33 cellular contexts compared by ENCODE assay signal in genomic region chr7:110371709-110372108, GRCh38.
"Had no signal": no experiment of that assay in that cellular context is flagged by ENCODE, and none has a peak within 500 bp of the region (broad histone marks: within the 10 kb centered on the region; RNA-seq: fewer than 3 reads in every experiment).

No MANE protein-coding gene starts in this region.

- H3K27me3 ChIP-seq: ascending aorta, breast epithelium, cardiac muscle cell, colonic mucosa, esophagus squamous epithelium, gastroesophageal sphincter had no signal

- H3K9me3 ChIP-seq: ascending aorta, breast epithelium, colonic mucosa, esophagus squamous epithelium, gastroesophageal sphincter had no signal

- H3K4me1 ChIP-seq: ascending aorta, breast epithelium, colonic mucosa, esophagus squamous epithelium, gastroesophageal sphincter had no signal

- H3K27ac ChIP-seq: ascending aorta, breast epithelium, cardiac muscle cell, colonic mucosa, epithelial cell of prostate, esophagus squamous epithelium, gastroesophageal sphincter, WERI-Rb-1 had no signal

- DNase-seq: activated B cell treated with CpG ODN at 0.5 μM for 24 hours; activated CD4-positive, alpha-beta T cell treated with anti-CD3 and anti-CD28 coated beads for 48 hours; activated CD4-positive, alpha-beta T cell treated with anti-CD3 and anti-CD28 coated beads, Interleukin-2, amount 50 U/mL, for 1 hour; activated CD4-positive, alpha-beta T cell treated with anti-CD3 and anti-CD28 coated beads, Interleukin-2, amount 50 U/mL, for 48 hours; activated CD8-positive, alpha-beta memory T cell treated with anti-CD3 and anti-CD28 coated beads, Interleukin-2, amount 10 ng/mL, durations not matched to agents 7 days and 5 days; activated CD8-positive, alpha-beta memory T cell treated with anti-CD3 and anti-CD28 coated beads, Interleukin-2, amount 50 U/mL, for 48 hours; activated CD8-positive, alpha-beta T cell treated with anti-CD3 and anti-CD28 coated beads, Interleukin-2, amount 10 ng/mL, durations not matched to agents 7 days and 5 days; activated gamma-delta T cell; activated naive CD4-positive, alpha-beta T cell; activated naive CD4-positive, alpha-beta T cell treated with anti-CD3 and anti-CD28 coated beads, Interleukin-2, amount 10 ng/mL, durations not matched to agents 7 days and 5 days; activated naive CD8-positive, alpha-beta T cell treated with anti-CD3 and anti-CD28 coated beads, Interleukin-2, amount 10 ng/mL, durations not matched to agents 7 days and 5 days; activated T-cell treated with anti-CD3 and anti-CD28 coated beads for 4 hours; activated T-cell treated with anti-CD3 and anti-CD28 coated beads, Interleukin-2, amount 50 U/mL, for 24 hours; activated T-cell treated with anti-CD3 and anti-CD28 coated beads, Interleukin-2, amount 50 U/mL, for 72 hours; central memory CD4-positive, alpha-beta T cell; cerebellar nuclear complex; colonic mucosa; effector CD8-positive, alpha-beta T cell; esophagus squamous epithelium; foreskin melanocyte; T-helper 1 cell; T-helper 17 cell; T1000; WERI-Rb-1 had no signal

- H3K9me3 Mint-ChIP-seq: activated T-cell treated with anti-CD3 and anti-CD28 coated beads, Interleukin-2, amount 50 U/mL, for 24 hours; T-helper 2 cell treated with Interferon-gamma antibody and Interleukin-4, amounts not matched to agents 5 μg/mL and 100 μg/mL, for 36 hours had no signal

- H3K4me3 Mint-ChIP-seq: activated B cell treated with CpG ODN at 0.5 μM for 24 hours; activated CD8-positive, alpha-beta memory T cell treated with anti-CD3 and anti-CD28 coated beads, Interleukin-2, amount 10 ng/mL, durations not matched to agents 7 days and 5 days; activated CD8-positive, alpha-beta T cell treated with anti-CD3 and anti-CD28 coated beads, Interleukin-2, amount 10 ng/mL, durations not matched to agents 7 days and 5 days; activated naive CD4-positive, alpha-beta T cell treated with anti-CD3 and anti-CD28 coated beads, Interleukin-2, amount 10 ng/mL, durations not matched to agents 7 days and 5 days; activated naive CD8-positive, alpha-beta T cell treated with anti-CD3 and anti-CD28 coated beads, Interleukin-2, amount 10 ng/mL, durations not matched to agents 7 days and 5 days; activated T-cell treated with anti-CD3 and anti-CD28 coated beads, Interleukin-2, amount 50 U/mL, for 24 hours; activated T-cell treated with anti-CD3 and anti-CD28 coated beads, Interleukin-2, amount 50 U/mL, for 72 hours; brain; T-helper 17 cell; T-helper 2 cell treated with Interferon-gamma antibody and Interleukin-4, amounts not matched to agents 5 μg/mL and 100 μg/mL, for 36 hours had no signal

- H3K27me3 Mint-ChIP-seq: activated B cell treated with CpG ODN at 0.5 μM for 24 hours; activated CD8-positive, alpha-beta memory T cell treated with anti-CD3 and anti-CD28 coated beads, Interleukin-2, amount 10 ng/mL, durations not matched to agents 7 days and 5 days; activated naive CD4-positive, alpha-beta T cell treated with anti-CD3 and anti-CD28 coated beads, Interleukin-2, amount 10 ng/mL, durations not matched to agents 7 days and 5 days; activated naive CD8-positive, alpha-beta T cell treated with anti-CD3 and anti-CD28 coated beads, Interleukin-2, amount 10 ng/mL, durations not matched to agents 7 days and 5 days; activated T-cell treated with anti-CD3 and anti-CD28 coated beads, Interleukin-2, amount 50 U/mL, for 24 hours; T-helper 17 cell had no signal

- ATAC-seq: activated CD4-positive, CD25-positive, alpha-beta regulatory T cell treated with anti-CD3 and anti-CD28 coated beads, Interleukin-2, amount 50 U/mL, for 24 hours; activated CD8-positive, alpha-beta memory T cell treated with anti-CD3 and anti-CD28 coated beads, Interleukin-2, amount 10 ng/mL, durations not matched to agents 7 days and 5 days; activated CD8-positive, alpha-beta T cell treated with anti-CD3 and anti-CD28 coated beads, Interleukin-2, amount 10 ng/mL, durations not matched to agents 7 days and 5 days; activated naive CD4-positive, alpha-beta T cell treated with anti-CD3 and anti-CD28 coated beads, Interleukin-2, amount 50 U/mL, for 72 hours; activated T-cell treated with anti-CD3 and anti-CD28 coated beads, Interleukin-2, amount 50 U/mL, for 72 hours; gastroesophageal sphincter; T-helper 17 cell had no signal

- H3K36me3 Mint-ChIP-seq: activated CD8-positive, alpha-beta memory T cell treated with anti-CD3 and anti-CD28 coated beads, Interleukin-2, amount 10 ng/mL, durations not matched to agents 7 days and 5 days; activated naive CD4-positive, alpha-beta T cell treated with anti-CD3 and anti-CD28 coated beads, Interleukin-2, amount 10 ng/mL, durations not matched to agents 7 days and 5 days; activated naive CD4-positive, alpha-beta T cell treated with anti-CD3 and anti-CD28 coated beads, Interleukin-2, amount 50 U/mL, for 72 hours; activated naive CD8-positive, alpha-beta T cell treated with anti-CD3 and anti-CD28 coated beads, Interleukin-2, amount 10 ng/mL, durations not matched to agents 7 days and 5 days; brain had no signal

- H3K27ac Mint-ChIP-seq: activated B cell treated with CpG ODN at 0.5 μM for 24 hours; activated CD8-positive, alpha-beta memory T cell treated with anti-CD3 and anti-CD28 coated beads, Interleukin-2, amount 10 ng/mL, durations not matched to agents 7 days and 5 days; activated CD8-positive, alpha-beta T cell treated with anti-CD3 and anti-CD28 coated beads, Interleukin-2, amount 10 ng/mL, durations not matched to agents 7 days and 5 days; activated naive CD4-positive, alpha-beta T cell treated with anti-CD3 and anti-CD28 coated beads, Interleukin-2, amount 10 ng/mL, durations not matched to agents 7 days and 5 days; activated naive CD4-positive, alpha-beta T cell treated with anti-CD3 and anti-CD28 coated beads, Interleukin-2, amount 50 U/mL, for 72 hours; activated naive CD8-positive, alpha-beta T cell treated with anti-CD3 and anti-CD28 coated beads, Interleukin-2, amount 10 ng/mL, durations not matched to agents 7 days and 5 days; activated T-cell treated with anti-CD3 and anti-CD28 coated beads, Interleukin-2, amount 50 U/mL, for 24 hours; activated T-cell treated with anti-CD3 and anti-CD28 coated beads, Interleukin-2, amount 50 U/mL, for 72 hours; T-helper 17 cell; T-helper 2 cell treated with Interferon-gamma antibody and Interleukin-4, amounts not matched to agents 5 μg/mL and 100 μg/mL, for 36 hours had no signal

- H3K36me3 ChIP-seq: ascending aorta, breast epithelium, cardiac muscle cell, colonic mucosa, esophagus squamous epithelium, gastroesophageal sphincter, WERI-Rb-1 had no signal

- H3K4me3 ChIP-seq: ascending aorta, breast epithelium, cardiac muscle cell, colonic mucosa, esophagus squamous epithelium, gastroesophageal sphincter had no signal

- H3K4me1 Mint-ChIP-seq: activated B cell treated with CpG ODN at 0.5 μM for 24 hours; activated CD8-positive, alpha-beta memory T cell treated with anti-CD3 and anti-CD28 coated beads, Interleukin-2, amount 10 ng/mL, durations not matched to agents 7 days and 5 days; activated naive CD4-positive, alpha-beta T cell treated with anti-CD3 and anti-CD28 coated beads, Interleukin-2, amount 10 ng/mL, durations not matched to agents 7 days and 5 days; activated naive CD8-positive, alpha-beta T cell treated with anti-CD3 and anti-CD28 coated beads, Interleukin-2, amount 10 ng/mL, durations not matched to agents 7 days and 5 days; T-helper 17 cell had no signal
